Comparison of ENCODE assay signal across 20 cellular contexts in genomic region chr9:136074706-136075105, GRCh38.
"Had no signal": no experiment of that assay in that cellular context is flagged by ENCODE, and none has a peak within 500 bp of the region (broad histone marks: within the 10 kb centered on the region; RNA-seq: fewer than 3 reads in every experiment).

No MANE protein-coding gene starts in this region.

- H2AFZ ChIP-seq: hepatocyte had no signal

- H3K4me2 ChIP-seq: hepatocyte had no signal

- H3K27ac ChIP-seq: body of pancreas, cardiac muscle cell, hepatocyte, prostate gland, right atrium auricular region, transverse colon, uterus had no signal

- H3K27me3 ChIP-seq: body of pancreas, cardiac muscle cell, hepatocyte, right atrium auricular region, transverse colon, uterus had no signal

- H3K9me3 ChIP-seq: body of pancreas, mucosa of descending colon, prostate gland, right atrium auricular region, transverse colon, uterus had no signal

- H3K36me3 ChIP-seq: cardiac muscle cell, prostate gland, transverse colon, uterus had no signal

- DNase-seq: activated CD4-positive, alpha-beta T cell treated with anti-CD3 and anti-CD28 coated beads for 1 hour; activated CD4-positive, alpha-beta T cell treated with anti-CD3 and anti-CD28 coated beads, Interleukin-2, amount 50 U/mL, for 1 hour; activated CD8-positive, alpha-beta T cell treated with anti-CD3 and anti-CD28 coated beads, Interleukin-2, amount 10 ng/mL, durations not matched to agents 7 days and 5 days; activated gamma-delta T cell; body of pancreas; effector CD4-positive, alpha-beta T cell; erythroblast; foreskin melanocyte; glutamatergic neuron; mesenchymal stem cell; nephron progenitor cell; stimulated activated naive CD8-positive, alpha-beta T cell treated with anti-CD3 and anti-CD28 coated beads, Interleukin-15, amount 100 ng/mL, for 72 hours; T-helper 9 cell; transverse colon; uterus had no signal

- H3K4me3 ChIP-seq: body of pancreas, cardiac muscle cell, hepatocyte, mucosa of descending colon, prostate gland, right atrium auricular region, transverse colon, uterus had no signal

- ATAC-seq: activated CD8-positive, alpha-beta T cell treated with anti-CD3 and anti-CD28 coated beads, Interleukin-2, amount 10 ng/mL, durations not matched to agents 7 days and 5 days; body of pancreas; mucosa of descending colon; stimulated activated naive CD8-positive, alpha-beta T cell treated with anti-CD3 and anti-CD28 coated beads, Interleukin-15, amount 100 ng/mL, for 72 hours had no signal
